In the genomic region with DNA sequence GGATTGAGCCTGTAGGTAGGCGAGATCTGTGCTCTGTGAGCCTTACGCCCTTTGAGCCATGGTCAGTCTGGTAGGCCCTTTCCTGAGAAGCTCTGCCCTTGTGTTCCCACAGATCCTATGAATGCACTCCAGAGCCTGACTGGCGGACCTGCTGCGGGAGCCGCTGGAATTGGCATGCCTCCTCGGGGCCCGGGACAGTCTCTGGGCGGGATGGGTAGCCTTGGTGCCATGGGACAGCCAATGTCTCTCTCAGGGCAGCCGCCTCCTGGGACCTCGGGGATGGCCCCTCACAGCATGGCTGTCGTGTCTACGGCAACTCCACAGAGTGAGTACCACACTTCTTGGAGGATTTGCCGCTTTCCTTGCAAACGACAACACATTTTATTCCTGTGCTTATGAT, we compare ENCODE assay signal across 1 cellular context.
TF ChIP-seq lines count a peak whose summit lies in the region.

No MANE protein-coding gene starts in this region.

TF ChIP-seq in H1, 55 proteins besides CTCF, POLR2A, EP300 and RAD21:
- no peak for TF ChIP-seq POU5F1 (IDR thresholded peaks at IDR 0.05; ENCODE audit: low read depth, low read length)
- TF ChIP-seq ASH2L (IDR thresholded peaks at IDR 0.05; ENCODE audit: low read length) = no peak
- no peak for TF ChIP-seq SIX5 (IDR thresholded peaks at IDR 0.05; ENCODE audit: low read depth, low read length)
- TF ChIP-seq, protein P1, sequence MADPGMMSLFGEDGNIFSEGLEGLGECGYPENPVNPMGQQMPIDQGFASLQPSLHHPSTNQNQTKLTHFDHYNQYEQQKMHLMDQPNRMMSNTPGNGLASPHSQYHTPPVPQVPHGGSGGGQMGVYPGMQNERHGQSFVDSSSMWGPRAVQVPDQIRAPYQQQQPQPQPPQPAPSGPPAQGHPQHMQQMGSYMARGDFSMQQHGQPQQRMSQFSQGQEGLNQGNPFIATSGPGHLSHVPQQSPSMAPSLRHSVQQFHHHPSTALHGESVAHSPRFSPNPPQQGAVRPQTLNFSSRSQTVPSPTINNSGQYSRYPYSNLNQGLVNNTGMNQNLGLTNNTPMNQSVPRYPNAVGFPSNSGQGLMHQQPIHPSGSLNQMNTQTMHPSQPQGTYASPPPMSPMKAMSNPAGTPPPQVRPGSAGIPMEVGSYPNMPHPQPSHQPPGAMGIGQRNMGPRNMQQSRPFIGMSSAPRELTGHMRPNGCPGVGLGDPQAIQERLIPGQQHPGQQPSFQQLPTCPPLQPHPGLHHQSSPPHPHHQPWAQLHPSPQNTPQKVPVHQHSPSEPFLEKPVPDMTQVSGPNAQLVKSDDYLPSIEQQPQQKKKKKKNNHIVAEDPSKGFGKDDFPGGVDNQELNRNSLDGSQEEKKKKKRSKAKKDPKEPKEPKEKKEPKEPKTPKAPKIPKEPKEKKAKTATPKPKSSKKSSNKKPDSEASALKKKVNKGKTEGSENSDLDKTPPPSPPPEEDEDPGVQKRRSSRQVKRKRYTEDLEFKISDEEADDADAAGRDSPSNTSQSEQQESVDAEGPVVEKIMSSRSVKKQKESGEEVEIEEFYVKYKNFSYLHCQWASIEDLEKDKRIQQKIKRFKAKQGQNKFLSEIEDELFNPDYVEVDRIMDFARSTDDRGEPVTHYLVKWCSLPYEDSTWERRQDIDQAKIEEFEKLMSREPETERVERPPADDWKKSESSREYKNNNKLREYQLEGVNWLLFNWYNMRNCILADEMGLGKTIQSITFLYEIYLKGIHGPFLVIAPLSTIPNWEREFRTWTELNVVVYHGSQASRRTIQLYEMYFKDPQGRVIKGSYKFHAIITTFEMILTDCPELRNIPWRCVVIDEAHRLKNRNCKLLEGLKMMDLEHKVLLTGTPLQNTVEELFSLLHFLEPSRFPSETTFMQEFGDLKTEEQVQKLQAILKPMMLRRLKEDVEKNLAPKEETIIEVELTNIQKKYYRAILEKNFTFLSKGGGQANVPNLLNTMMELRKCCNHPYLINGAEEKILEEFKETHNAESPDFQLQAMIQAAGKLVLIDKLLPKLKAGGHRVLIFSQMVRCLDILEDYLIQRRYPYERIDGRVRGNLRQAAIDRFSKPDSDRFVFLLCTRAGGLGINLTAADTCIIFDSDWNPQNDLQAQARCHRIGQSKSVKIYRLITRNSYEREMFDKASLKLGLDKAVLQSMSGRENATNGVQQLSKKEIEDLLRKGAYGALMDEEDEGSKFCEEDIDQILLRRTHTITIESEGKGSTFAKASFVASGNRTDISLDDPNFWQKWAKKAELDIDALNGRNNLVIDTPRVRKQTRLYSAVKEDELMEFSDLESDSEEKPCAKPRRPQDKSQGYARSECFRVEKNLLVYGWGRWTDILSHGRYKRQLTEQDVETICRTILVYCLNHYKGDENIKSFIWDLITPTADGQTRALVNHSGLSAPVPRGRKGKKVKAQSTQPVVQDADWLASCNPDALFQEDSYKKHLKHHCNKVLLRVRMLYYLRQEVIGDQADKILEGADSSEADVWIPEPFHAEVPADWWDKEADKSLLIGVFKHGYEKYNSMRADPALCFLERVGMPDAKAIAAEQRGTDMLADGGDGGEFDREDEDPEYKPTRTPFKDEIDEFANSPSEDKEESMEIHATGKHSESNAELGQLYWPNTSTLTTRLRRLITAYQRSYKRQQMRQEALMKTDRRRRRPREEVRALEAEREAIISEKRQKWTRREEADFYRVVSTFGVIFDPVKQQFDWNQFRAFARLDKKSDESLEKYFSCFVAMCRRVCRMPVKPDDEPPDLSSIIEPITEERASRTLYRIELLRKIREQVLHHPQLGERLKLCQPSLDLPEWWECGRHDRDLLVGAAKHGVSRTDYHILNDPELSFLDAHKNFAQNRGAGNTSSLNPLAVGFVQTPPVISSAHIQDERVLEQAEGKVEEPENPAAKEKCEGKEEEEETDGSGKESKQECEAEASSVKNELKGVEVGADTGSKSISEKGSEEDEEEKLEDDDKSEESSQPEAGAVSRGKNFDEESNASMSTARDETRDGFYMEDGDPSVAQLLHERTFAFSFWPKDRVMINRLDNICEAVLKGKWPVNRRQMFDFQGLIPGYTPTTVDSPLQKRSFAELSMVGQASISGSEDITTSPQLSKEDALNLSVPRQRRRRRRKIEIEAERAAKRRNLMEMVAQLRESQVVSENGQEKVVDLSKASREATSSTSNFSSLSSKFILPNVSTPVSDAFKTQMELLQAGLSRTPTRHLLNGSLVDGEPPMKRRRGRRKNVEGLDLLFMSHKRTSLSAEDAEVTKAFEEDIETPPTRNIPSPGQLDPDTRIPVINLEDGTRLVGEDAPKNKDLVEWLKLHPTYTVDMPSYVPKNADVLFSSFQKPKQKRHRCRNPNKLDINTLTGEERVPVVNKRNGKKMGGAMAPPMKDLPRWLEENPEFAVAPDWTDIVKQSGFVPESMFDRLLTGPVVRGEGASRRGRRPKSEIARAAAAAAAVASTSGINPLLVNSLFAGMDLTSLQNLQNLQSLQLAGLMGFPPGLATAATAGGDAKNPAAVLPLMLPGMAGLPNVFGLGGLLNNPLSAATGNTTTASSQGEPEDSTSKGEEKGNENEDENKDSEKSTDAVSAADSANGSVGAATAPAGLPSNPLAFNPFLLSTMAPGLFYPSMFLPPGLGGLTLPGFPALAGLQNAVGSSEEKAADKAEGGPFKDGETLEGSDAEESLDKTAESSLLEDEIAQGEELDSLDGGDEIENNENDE (IDR thresholded peaks at IDR 0.05; ENCODE audit: insufficient replicate concordance, low read length) = no peak
- no peak for TF ChIP-seq CREB1 (IDR thresholded peaks at IDR 0.05)
- TF ChIP-seq RXRA (IDR thresholded peaks at IDR 0.05; ENCODE audit: insufficient read depth, low read depth, low read length) = no peak
- TF ChIP-seq TCF12 (IDR thresholded peaks at IDR 0.05; ENCODE audit: low read depth, low read length) = no peak
- TF ChIP-seq, protein P2, sequence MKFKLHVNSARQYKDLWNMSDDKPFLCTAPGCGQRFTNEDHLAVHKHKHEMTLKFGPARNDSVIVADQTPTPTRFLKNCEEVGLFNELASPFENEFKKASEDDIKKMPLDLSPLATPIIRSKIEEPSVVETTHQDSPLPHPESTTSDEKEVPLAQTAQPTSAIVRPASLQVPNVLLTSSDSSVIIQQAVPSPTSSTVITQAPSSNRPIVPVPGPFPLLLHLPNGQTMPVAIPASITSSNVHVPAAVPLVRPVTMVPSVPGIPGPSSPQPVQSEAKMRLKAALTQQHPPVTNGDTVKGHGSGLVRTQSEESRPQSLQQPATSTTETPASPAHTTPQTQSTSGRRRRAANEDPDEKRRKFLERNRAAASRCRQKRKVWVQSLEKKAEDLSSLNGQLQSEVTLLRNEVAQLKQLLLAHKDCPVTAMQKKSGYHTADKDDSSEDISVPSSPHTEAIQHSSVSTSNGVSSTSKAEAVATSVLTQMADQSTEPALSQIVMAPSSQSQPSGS (IDR thresholded peaks at IDR 0.05; ENCODE audit: low read length) = no peak
- TF ChIP-seq CBX8 (IDR thresholded peaks at IDR 0.05; ENCODE audit: borderline replicate concordance, low read depth, low read length) = no peak
- TF ChIP-seq, protein P3, sequence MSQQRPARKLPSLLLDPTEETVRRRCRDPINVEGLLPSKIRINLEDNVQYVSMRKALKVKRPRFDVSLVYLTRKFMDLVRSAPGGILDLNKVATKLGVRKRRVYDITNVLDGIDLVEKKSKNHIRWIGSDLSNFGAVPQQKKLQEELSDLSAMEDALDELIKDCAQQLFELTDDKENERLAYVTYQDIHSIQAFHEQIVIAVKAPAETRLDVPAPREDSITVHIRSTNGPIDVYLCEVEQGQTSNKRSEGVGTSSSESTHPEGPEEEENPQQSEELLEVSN (IDR thresholded peaks at IDR 0.05) = no peak
- no peak for TF ChIP-seq CTBP2 (IDR thresholded peaks at IDR 0.05; ENCODE audit: borderline replicate concordance, insufficient read depth, insufficient read length, low read length)
- no peak for TF ChIP-seq BCL11A (IDR thresholded peaks at IDR 0.05; ENCODE audit: low read depth in 2 of 2, low read length in 2 of 2)
- TF ChIP-seq SUZ12 (IDR thresholded peaks at IDR 0.05; ENCODE audit: low read length) = no peak
- no peak for TF ChIP-seq CBX5 (IDR thresholded peaks at IDR 0.05; ENCODE audit: low read depth, low read length)
- TF ChIP-seq ZNF274 (IDR thresholded peaks at IDR 0.05; ENCODE audit: borderline replicate concordance, extremely low read depth, low read length) = no peak
- TF ChIP-seq BACH1 (IDR thresholded peaks at IDR 0.05; ENCODE audit: low read length) = no peak
- TF ChIP-seq GTF2F1 (IDR thresholded peaks at IDR 0.05; ENCODE audit: borderline replicate concordance, low read depth, low read length) = no peak
- TF ChIP-seq SAP30 (IDR thresholded peaks at IDR 0.05; ENCODE audit: insufficient read depth, insufficient replicate concordance, low read length) = no peak
